ENCODE assay signal across 1 cellular context in genomic region chr5:159145160-159145559, GRCh38. TPM values are rescaled to one million over a fixed set of nuclear protein-coding genes. Genes with fewer than 3 reads are reported as not detected.
"Had no signal": no experiment of that assay in that cellular context is flagged by ENCODE, and none has a peak within 500 bp of the region (broad histone marks: within the 10 kb centered on the region; RNA-seq: fewer than 3 reads in every experiment).

No MANE protein-coding gene starts in this region.

RNA-seq across cellular contexts. Expression of gene EBF1, which starts 45.4 kb away (rescaled TPM):
- total RNA-seq: H9 had no signal
